In the genomic region with DNA sequence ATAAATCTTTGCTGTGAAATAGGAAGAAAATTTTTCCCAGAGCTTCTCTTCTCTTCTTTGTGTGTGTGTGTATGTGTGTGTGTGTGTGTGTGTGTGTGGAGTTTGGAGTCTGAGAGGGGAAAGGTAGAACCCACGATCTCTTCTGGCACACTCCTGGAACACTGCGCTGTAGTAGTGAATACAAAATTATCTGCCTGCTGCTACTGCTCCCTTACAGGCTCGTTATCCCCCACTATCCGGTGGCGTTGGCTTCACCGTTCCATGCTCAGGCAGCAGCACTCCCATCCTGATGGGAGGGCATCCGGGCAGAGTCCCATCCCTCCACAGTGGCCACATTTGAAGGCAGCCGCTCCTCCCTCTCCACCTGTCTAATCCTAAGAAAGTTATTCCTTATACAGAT, we compare ENCODE assay signal across 1 cellular context.
TF ChIP-seq lines count a peak whose summit lies in the region.

No MANE protein-coding gene starts in this region.

TF ChIP-seq in WTC11, 78 proteins besides CTCF, POLR2A, EP300 and RAD21 (continued from another document):
- TF ChIP-seq, protein P1, sequence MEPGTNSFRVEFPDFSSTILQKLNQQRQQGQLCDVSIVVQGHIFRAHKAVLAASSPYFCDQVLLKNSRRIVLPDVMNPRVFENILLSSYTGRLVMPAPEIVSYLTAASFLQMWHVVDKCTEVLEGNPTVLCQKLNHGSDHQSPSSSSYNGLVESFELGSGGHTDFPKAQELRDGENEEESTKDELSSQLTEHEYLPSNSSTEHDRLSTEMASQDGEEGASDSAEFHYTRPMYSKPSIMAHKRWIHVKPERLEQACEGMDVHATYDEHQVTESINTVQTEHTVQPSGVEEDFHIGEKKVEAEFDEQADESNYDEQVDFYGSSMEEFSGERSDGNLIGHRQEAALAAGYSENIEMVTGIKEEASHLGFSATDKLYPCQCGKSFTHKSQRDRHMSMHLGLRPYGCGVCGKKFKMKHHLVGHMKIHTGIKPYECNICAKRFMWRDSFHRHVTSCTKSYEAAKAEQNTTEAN (CRISPR knock-in tag; IDR thresholded peaks at IDR 0.05): no peak
- no peak for TF ChIP-seq OVOL2 (CRISPR knock-in tag; IDR thresholded peaks at IDR 0.05; ENCODE audit: borderline replicate concordance)
- TF ChIP-seq NFATC4 (CRISPR knock-in tag; IDR thresholded peaks at IDR 0.05): no peak
- no peak for TF ChIP-seq GTF2I (CRISPR knock-in tag; conservative IDR thresholded peaks at IDR 0.05)
- no peak for TF ChIP-seq ZNF232 (CRISPR knock-in tag; IDR thresholded peaks at IDR 0.05)
- TF ChIP-seq GABPB1 (CRISPR knock-in tag; IDR thresholded peaks at IDR 0.05): no peak
- no peak for TF ChIP-seq FOXJ3 (CRISPR knock-in tag; IDR thresholded peaks at IDR 0.05; ENCODE audit: borderline replicate concordance)
- no peak for TF ChIP-seq IRF2 (CRISPR knock-in tag; IDR thresholded peaks at IDR 0.05; ENCODE audit: borderline replicate concordance, low read depth)
- TF ChIP-seq KAT7 (CRISPR knock-in tag; IDR thresholded peaks at IDR 0.05; ENCODE audit: borderline replicate concordance): no peak
- TF ChIP-seq, protein P2, sequence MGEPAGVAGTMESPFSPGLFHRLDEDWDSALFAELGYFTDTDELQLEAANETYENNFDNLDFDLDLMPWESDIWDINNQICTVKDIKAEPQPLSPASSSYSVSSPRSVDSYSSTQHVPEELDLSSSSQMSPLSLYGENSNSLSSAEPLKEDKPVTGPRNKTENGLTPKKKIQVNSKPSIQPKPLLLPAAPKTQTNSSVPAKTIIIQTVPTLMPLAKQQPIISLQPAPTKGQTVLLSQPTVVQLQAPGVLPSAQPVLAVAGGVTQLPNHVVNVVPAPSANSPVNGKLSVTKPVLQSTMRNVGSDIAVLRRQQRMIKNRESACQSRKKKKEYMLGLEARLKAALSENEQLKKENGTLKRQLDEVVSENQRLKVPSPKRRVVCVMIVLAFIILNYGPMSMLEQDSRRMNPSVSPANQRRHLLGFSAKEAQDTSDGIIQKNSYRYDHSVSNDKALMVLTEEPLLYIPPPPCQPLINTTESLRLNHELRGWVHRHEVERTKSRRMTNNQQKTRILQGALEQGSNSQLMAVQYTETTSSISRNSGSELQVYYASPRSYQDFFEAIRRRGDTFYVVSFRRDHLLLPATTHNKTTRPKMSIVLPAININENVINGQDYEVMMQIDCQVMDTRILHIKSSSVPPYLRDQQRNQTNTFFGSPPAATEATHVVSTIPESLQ (CRISPR knock-in tag; IDR thresholded peaks at IDR 0.05): no peak
- no peak for TF ChIP-seq JAZF1 (CRISPR knock-in tag; IDR thresholded peaks at IDR 0.05)
TF ChIP-seq in WTC11: peak in this region for 0.
